In genomic region chrX:47849776-47850175, GRCh38 we compare ENCODE assay signal across 17 cellular contexts.
"Had no signal": no experiment of that assay in that cellular context is flagged by ENCODE, and none has a peak within 500 bp of the region (broad histone marks: within the 10 kb centered on the region; RNA-seq: fewer than 3 reads in every experiment).

No MANE protein-coding gene starts in this region.

- H3K27me3 ChIP-seq: gastroesophageal sphincter, pancreas, stomach, testis, upper lobe of left lung had no signal

- H3K36me3 ChIP-seq: breast epithelium had no signal

- H3K9me3 ChIP-seq: breast epithelium, gastroesophageal sphincter, pancreas, stomach, testis, upper lobe of left lung had no signal

- ATAC-seq: activated naive CD8-positive, alpha-beta T cell treated with anti-CD3 and anti-CD28 coated beads, Interleukin-2, amount 50 U/mL, for 24 hours; activated T-helper 17 cell treated with anti-CD3 and anti-CD28 coated beads, Interleukin-2, amount 50 U/mL, for 72 hours; gastroesophageal sphincter; pancreas; sciatic nerve had no signal

- H3K9me3 Mint-ChIP-seq: activated naive CD4-positive, alpha-beta T cell treated with anti-CD3 and anti-CD28 coated beads for 36 hours; activated naive CD8-positive, alpha-beta T cell treated with anti-CD3 and anti-CD28 coated beads, Interleukin-2, amount 50 U/mL, for 24 hours; activated T-helper 17 cell treated with anti-CD3 and anti-CD28 coated beads, Interleukin-2, amount 50 U/mL, for 72 hours had no signal

- H3K4me3 ChIP-seq: breast epithelium, gastroesophageal sphincter, lung, pancreas, stomach, testis, upper lobe of left lung had no signal

- H3K27me3 Mint-ChIP-seq: activated naive CD8-positive, alpha-beta T cell treated with anti-CD3 and anti-CD28 coated beads, Interleukin-2, amount 50 U/mL, for 24 hours; activated T-helper 17 cell treated with anti-CD3 and anti-CD28 coated beads, Interleukin-2, amount 50 U/mL, for 72 hours had no signal

- H3K27ac Mint-ChIP-seq: activated naive CD4-positive, alpha-beta T cell treated with anti-CD3 and anti-CD28 coated beads for 36 hours; activated naive CD8-positive, alpha-beta T cell treated with anti-CD3 and anti-CD28 coated beads, Interleukin-2, amount 50 U/mL, for 24 hours; activated T-helper 17 cell treated with anti-CD3 and anti-CD28 coated beads, Interleukin-2, amount 50 U/mL, for 72 hours; endodermal cell had no signal

- DNase-seq: activated CD4-positive, alpha-beta T cell treated with anti-CD3 and anti-CD28 coated beads, Interleukin-2, amount 50 U/mL, for 1 hour; activated naive CD4-positive, alpha-beta T cell treated with anti-CD3 and anti-CD28 coated beads for 36 hours; activated naive CD8-positive, alpha-beta T cell treated with anti-CD3 and anti-CD28 coated beads, Interleukin-2, amount 50 U/mL, for 24 hours; aorta; dermis blood vessel endothelial cell; endodermal cell; islet precursor cell; pancreas; stomach; T-helper 9 cell; testis; upper lobe of left lung had no signal

- H3K4me1 ChIP-seq: breast epithelium, gastroesophageal sphincter, pancreas, stomach, testis, upper lobe of left lung had no signal

- H3K27ac ChIP-seq: breast epithelium, gastroesophageal sphincter, pancreas, stomach, testis, upper lobe of left lung had no signal

- H3K4me3 Mint-ChIP-seq: activated naive CD4-positive, alpha-beta T cell treated with anti-CD3 and anti-CD28 coated beads for 36 hours; activated naive CD8-positive, alpha-beta T cell treated with anti-CD3 and anti-CD28 coated beads, Interleukin-2, amount 50 U/mL, for 24 hours; activated T-helper 17 cell treated with anti-CD3 and anti-CD28 coated beads, Interleukin-2, amount 50 U/mL, for 72 hours; endodermal cell had no signal

- H3K4me1 Mint-ChIP-seq: endodermal cell had no signal
